In genomic region chr19:55400281-55401087, GRCh38 we compare ENCODE assay signal across 13 cellular contexts. TPM values are rescaled to one million over a fixed set of nuclear protein-coding genes. Genes with fewer than 3 reads are reported as not detected.
A peak's percentile ranks its signal among the peaks of the same experiment; 100 is the strongest.
DNase-seq lines count a peak whose midpoint lies in the region; ATAC-seq and TF ChIP-seq lines count a peak whose summit lies in the region.
"Had no signal": no experiment of that assay in that cellular context is flagged by ENCODE, and none has a peak within 500 bp of the region (broad histone marks: within the 10 kb centered on the region; RNA-seq: fewer than 3 reads in every experiment).

No MANE protein-coding gene starts in this region.

- H3K36me3 Mint-ChIP-seq in stimulated activated naive CD8-positive, alpha-beta T cell treated with anti-CD3 and anti-CD28 coated beads, Interleukin-15, Interleukin-2, amounts not matched to agents 100 ng/mL and 50 ng/mL, for 24 hours (ENCODE audit: low read depth): peaks cover 40% of the 10 kb centered on the region
- H3K36me3 Mint-ChIP-seq in brain (peaks cover 40% of the 10 kb centered on the region), chondrocyte (ENCODE audit: low read depth) (peaks cover 27% of the 10 kb centered on the region)

- peaks cover 26% of the 10 kb centered on the region for H3K4me1 Mint-ChIP-seq in stimulated activated naive CD8-positive, alpha-beta T cell treated with anti-CD3 and anti-CD28 coated beads, Interleukin-15, Interleukin-2, amounts not matched to agents 100 ng/mL and 50 ng/mL, for 24 hours (ENCODE audit: low read depth)
- H3K4me1 Mint-ChIP-seq in stimulated activated naive CD8-positive, alpha-beta T cell treated with anti-CD3 and anti-CD28 coated beads, Interleukin-15, amount 100 ng/mL, for 72 hours: peaks cover 50% of the 10 kb centered on the region
- H3K4me1 Mint-ChIP-seq in brain: peaks cover 16% of the 10 kb centered on the region
- H3K4me1 Mint-ChIP-seq in chondrocyte (ENCODE audit: low read depth): peaks cover 9% of the 10 kb centered on the region

- H3K4me3 Mint-ChIP-seq in stimulated activated naive CD8-positive, alpha-beta T cell treated with anti-CD3 and anti-CD28 coated beads, Interleukin-15, Interleukin-2, amounts not matched to agents 100 ng/mL and 50 ng/mL, for 24 hours: peak overlapping the region; percentile 23
- H3K4me3 Mint-ChIP-seq in stimulated activated naive CD8-positive, alpha-beta T cell treated with anti-CD3 and anti-CD28 coated beads, Interleukin-15, amount 100 ng/mL, for 72 hours: no peak overlapping the region
- H3K4me3 Mint-ChIP-seq in brain (no peak overlapping the region), chondrocyte (ENCODE audit: unreplicated experiment) (no peak overlapping the region)
- H3K4me3 Mint-ChIP-seq: activated B cell treated with CpG ODN at 0.5 μM for 24 hours had no signal

- DNase-seq in stimulated activated naive CD8-positive, alpha-beta T cell treated with anti-CD3 and anti-CD28 coated beads, Interleukin-15, amount 100 ng/mL, for 72 hours: no peak
- DNase-seq in chondrocyte (ENCODE audit: low spot score) (no peak), AG08396 (ENCODE audit: low spot score) (no peak)
- DNase-seq: activated B cell treated with CpG ODN at 0.5 μM for 24 hours; aorta; kidney; NCI-H2029 treated with DMSO at 0.1 percent for 48 hours; NK-92 treated with Interleukin-12 subunit alpha and Interleukin-12 subunit beta, amount 100 ng/mL, for 24 hours had no signal

- no peaks in the 10 kb centered on the region for H3K27me3 Mint-ChIP-seq in stimulated activated naive CD8-positive, alpha-beta T cell treated with anti-CD3 and anti-CD28 coated beads, Interleukin-15, Interleukin-2, amounts not matched to agents 100 ng/mL and 50 ng/mL, for 24 hours
- H3K27me3 Mint-ChIP-seq in stimulated activated naive CD8-positive, alpha-beta T cell treated with anti-CD3 and anti-CD28 coated beads, Interleukin-15, amount 100 ng/mL, for 72 hours: no peaks in the 10 kb centered on the region
- H3K27me3 Mint-ChIP-seq in brain (peaks cover 4% of the 10 kb centered on the region), chondrocyte (ENCODE audit: low read depth) (no peaks in the 10 kb centered on the region)
- H3K27me3 Mint-ChIP-seq: activated B cell treated with CpG ODN at 0.5 μM for 24 hours had no signal

- no peak overlapping the region for H3K27ac Mint-ChIP-seq in stimulated activated naive CD8-positive, alpha-beta T cell treated with anti-CD3 and anti-CD28 coated beads, Interleukin-15, Interleukin-2, amounts not matched to agents 100 ng/mL and 50 ng/mL, for 24 hours
- peak overlapping the region in 1 of 2 donors; percentile 90 for H3K27ac Mint-ChIP-seq in stimulated activated naive CD8-positive, alpha-beta T cell treated with anti-CD3 and anti-CD28 coated beads, Interleukin-15, amount 100 ng/mL, for 72 hours
- peak overlapping the region in 3 of 5 experiments; percentile 45 to 78 (median 73) for H3K27ac Mint-ChIP-seq in brain
- no peak overlapping the region for H3K27ac Mint-ChIP-seq in chondrocyte (ENCODE audit: unreplicated experiment)
- H3K27ac Mint-ChIP-seq: activated B cell treated with CpG ODN at 0.5 μM for 24 hours had no signal

- ATAC-seq in stimulated activated naive CD8-positive, alpha-beta T cell treated with anti-CD3 and anti-CD28 coated beads, Interleukin-15, amount 100 ng/mL, for 72 hours: no peak
- no peak for ATAC-seq in GM18505 (IDR thresholded peaks at IDR 0.05; ENCODE audit: unreplicated experiment)
- ATAC-seq: SK-N-SH treated with all-trans-retinoic acid at 6 μM for 48 hours had no signal

- no peak for TF ChIP-seq POLR2A in GM18505 (IDR thresholded peaks at IDR 0.05; ENCODE audit: borderline replicate concordance, extremely low read depth, insufficient read depth, insufficient read length)

- no peaks in the 10 kb centered on the region for H3K9me3 Mint-ChIP-seq in stimulated activated naive CD8-positive, alpha-beta T cell treated with anti-CD3 and anti-CD28 coated beads, Interleukin-15, Interleukin-2, amounts not matched to agents 100 ng/mL and 50 ng/mL, for 24 hours
- no peaks in the 10 kb centered on the region for H3K9me3 Mint-ChIP-seq in stimulated activated naive CD8-positive, alpha-beta T cell treated with anti-CD3 and anti-CD28 coated beads, Interleukin-15, amount 100 ng/mL, for 72 hours
- H3K9me3 Mint-ChIP-seq in brain (no peaks in the 10 kb centered on the region), chondrocyte (ENCODE audit: low read depth) (no peaks in the 10 kb centered on the region)
- H3K9me3 Mint-ChIP-seq: activated B cell treated with CpG ODN at 0.5 μM for 24 hours had no signal

- TF ChIP-seq CTCF in brain (conservative IDR thresholded peaks at IDR 0.05): no peak
- TF ChIP-seq CTCF in chondrocyte (IDR thresholded peaks at IDR 0.05): no peak

RNA-seq across cellular contexts. Expression of gene UBE2S, which starts 7.1 kb away (rescaled TPM):
- polyA plus RNA-seq in brain (ENCODE audit: insufficient read depth, low read depth, low replicate concordance): 222 TPM
- 60.0 to 79.7 TPM (median 78.6 TPM) in 3 replicates for total RNA-seq in chondrocyte

RNA-seq across cellular contexts. Expression of gene RPL28, which starts 14.8 kb away (rescaled TPM):
- polyA plus RNA-seq in brain (ENCODE audit: insufficient read depth, low read depth, low replicate concordance): 2,617 TPM
- total RNA-seq in chondrocyte: 1,343 to 1,376 TPM (median 1,346 TPM) in 3 replicates

RNA-seq across cellular contexts. Expression of gene TMEM238, which starts 16.4 kb away (rescaled TPM):
- 2.9 TPM for polyA plus RNA-seq in brain (ENCODE audit: insufficient read depth, low read depth, low replicate concordance)
- total RNA-seq in chondrocyte: 0.59 to 1.0 TPM (median 0.85 TPM) in 3 replicates
- polyA plus RNA-seq: aorta had no signal

RNA-seq across cellular contexts. Expression of gene TMEM190, which starts 23.9 kb away (rescaled TPM):
- not detected for polyA plus RNA-seq in brain (ENCODE audit: insufficient read depth, low read depth, low replicate concordance)
- total RNA-seq in chondrocyte: 0.52 to 1.0 TPM in 2 of 3 replicates, not detected in the other
- total RNA-seq: activated B cell treated with CpG ODN at 0.5 μM for 24 hours, aorta, glomerular endothelial cell, kidney had no signal
- polyA plus RNA-seq: aorta had no signal

RNA-seq across cellular contexts. Expression of gene IL11, which starts 30.2 kb away (rescaled TPM):
- 0.41 TPM for polyA plus RNA-seq in brain (ENCODE audit: insufficient read depth, low read depth, low replicate concordance)
- 2.8 to 3.7 TPM (median 3.1 TPM) in 3 replicates for total RNA-seq in chondrocyte
- total RNA-seq: activated B cell treated with CpG ODN at 0.5 μM for 24 hours had no signal

Comparison
In these comparisons a context has a peak if more than half of its experiments do, and no peak if none do; other contexts are left out.
1. H3K27ac Mint-ChIP-seq: peak in brain (3 of 5); none in stimulated activated naive CD8-positive, alpha-beta T cell treated with anti-CD3 and anti-CD28 coated beads, Interleukin-15, Interleukin-2, amounts not matched to agents 100 ng/mL and 50 ng/mL, for 24 hours (single experiment) and chondrocyte (single experiment).